Comparison of ENCODE assay signal across 19 cellular contexts in genomic region chr2:121055501-121055900, GRCh38.
"Had no signal": no experiment of that assay in that cellular context is flagged by ENCODE, and none has a peak within 500 bp of the region (broad histone marks: within the 10 kb centered on the region; RNA-seq: fewer than 3 reads in every experiment).

No MANE protein-coding gene starts in this region.

- H3K27me3 ChIP-seq: dorsolateral prefrontal cortex, esophagus muscularis mucosa, gastroesophageal sphincter had no signal

- H3K36me3 Mint-ChIP-seq: mesothelial cell of epicardium had no signal

- H3K4me1 ChIP-seq: esophagus muscularis mucosa, foreskin keratinocyte, gastroesophageal sphincter, left ventricle myocardium inferior, lower lobe of right lung had no signal

- H3K27ac ChIP-seq: coronary artery, dorsolateral prefrontal cortex, esophagus muscularis mucosa, foreskin keratinocyte, gastroesophageal sphincter, heart right ventricle, left ventricle myocardium inferior, lower lobe of right lung had no signal

- DNase-seq: dermis blood vessel endothelial cell; dorsolateral prefrontal cortex; effector CD4-positive, alpha-beta T cell; effector memory CD4-positive, alpha-beta T cell; foreskin keratinocyte; head of caudate nucleus; heart right ventricle; hippocampal formation; kidney glomerular epithelial cell; left colon; left ventricle myocardium inferior; lower lobe of right lung; mesenchymal stem cell had no signal

- H3K27ac Mint-ChIP-seq: mesothelial cell of epicardium had no signal

- ATAC-seq: foreskin keratinocyte, gastroesophageal sphincter, heart right ventricle, left colon, left lobe of liver, lower lobe of right lung, mucosa of descending colon had no signal

- H3K4me3 Mint-ChIP-seq: mesothelial cell of epicardium had no signal

- H3K36me3 ChIP-seq: esophagus muscularis mucosa, gastroesophageal sphincter, heart right ventricle, left ventricle myocardium inferior, lower lobe of right lung had no signal

- H3K9me3 ChIP-seq: gastroesophageal sphincter, mucosa of descending colon had no signal

- H3K4me3 ChIP-seq: coronary artery, dorsolateral prefrontal cortex, esophagus muscularis mucosa, gastroesophageal sphincter, heart right ventricle, left ventricle myocardium inferior, lower lobe of right lung, mucosa of descending colon had no signal
